ENCODE assay signal across 8 cellular contexts in the genomic region with DNA sequence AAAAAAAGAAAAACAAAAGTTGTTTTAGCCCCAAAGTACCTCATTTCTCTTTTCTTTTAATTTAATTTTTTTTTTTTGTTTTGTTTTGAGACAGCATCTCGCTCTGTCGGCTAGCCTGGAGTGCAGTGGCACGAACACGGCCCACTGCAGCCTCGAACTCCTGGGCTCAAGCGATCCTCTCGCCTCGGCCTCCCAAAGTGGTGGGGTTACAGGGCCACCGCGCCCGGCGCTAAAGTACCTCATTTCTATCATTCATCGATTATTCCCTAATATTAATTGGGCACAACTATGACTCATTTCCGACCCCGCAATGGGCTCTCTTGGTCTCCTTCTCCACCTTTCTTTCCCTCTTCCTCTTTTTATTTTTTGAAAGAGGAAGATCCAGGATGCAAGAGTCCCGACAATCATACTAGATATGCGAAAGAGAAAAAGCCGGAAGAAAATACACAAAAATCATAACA. TPM values are rescaled to one million over a fixed set of nuclear protein-coding genes. Genes with fewer than 3 reads are reported as not detected.
DNase-seq lines count a peak whose midpoint lies in the region; ATAC-seq and TF ChIP-seq lines count a peak whose summit lies in the region.

No MANE protein-coding gene starts in this region.

- no peak for ATAC-seq in naive thymus-derived CD4-positive, alpha-beta T cell
- ATAC-seq in aorta (ENCODE audit: low FRiP score), result no peak
- no peak for ATAC-seq in HG03045 (IDR thresholded peaks at IDR 0.05; ENCODE audit: unreplicated experiment)
- no peak for ATAC-seq in HG02610 (IDR thresholded peaks at IDR 0.05; ENCODE audit: unreplicated experiment)

- POLR2A ChIA-PET in CD4-positive, alpha-beta memory T cell (lab: Charles Lee; ENCODE audit: partially characterized antibody), result interaction anchor here (0.8 to 16.2 kb wide), 25 partner anchors 9 to 363 kb away, joined by 3 to 279 read pairs (median 8); a partner anchor contains a TSS
- POLR2A ChIA-PET in MCF 10A (lab: Yijun Ruan, JAX), result interaction anchor here (0.6 to 2.1 kb wide), 14 partner anchors 8 to 739 kb away, joined by 3 to 11 read pairs (median 4); a partner anchor contains a TSS
- POLR2A ChIA-PET in naive thymus-derived CD4-positive, alpha-beta T cell (lab: Charles Lee), result interaction anchor here (0.5 to 5.9 kb wide), 39 partner anchors 9 to 640 kb away, joined by 3 to 122 read pairs (median 4); a partner anchor contains a TSS

- H3K9me2 ChIP-seq in Loucy (replicated peaks; ENCODE audit: low read depth, low read length), result no peaks in the 10 kb centered on the region

- peak overlapping the region; percentile 94 for H3K9ac ChIP-seq in Loucy (ENCODE audit: low read depth, low read length, poor library complexity, severe bottlenecking)

- intact Hi-C loops in CD4-positive, alpha-beta memory T cell (cut with micrococcal nuclease), result loop anchor here (1.0 to 2.0 kb wide), 2 partner anchors 13 to 130 kb away; a partner anchor contains a TSS
- intact Hi-C loops in MCF 10A (cut with micrococcal nuclease) (no loop called here), aorta (cut with DNase I) (no loop called here)
- intact Hi-C loops in naive thymus-derived CD4-positive, alpha-beta T cell (cut with micrococcal nuclease), result loop anchor here (1.0 to 10.0 kb wide), 7 partner anchors 13 to 1198 kb away; a partner anchor contains a TSS

- H3K36me3 Mint-ChIP-seq in CD4-positive, alpha-beta memory T cell, result peaks cover 0 to 17% of the 10 kb centered on the region in 2 donors
- H3K36me3 Mint-ChIP-seq in MCF 10A (ENCODE audit: insufficient read depth, unreplicated experiment), result peaks cover 23% of the 10 kb centered on the region
- peaks cover 0 to 28% (median under 1%) of the 10 kb centered on the region in 5 donors for H3K36me3 Mint-ChIP-seq in naive thymus-derived CD4-positive, alpha-beta T cell

- no peaks in the 10 kb centered on the region for H3F3A ChIP-seq in Loucy (ENCODE audit: low read depth)

- H3K9me3 Mint-ChIP-seq in CD4-positive, alpha-beta memory T cell, result no peaks in the 10 kb centered on the region
- no peaks in the 10 kb centered on the region for H3K9me3 Mint-ChIP-seq in MCF 10A (ENCODE audit: unreplicated experiment)
- no peaks in the 10 kb centered on the region for H3K9me3 Mint-ChIP-seq in naive thymus-derived CD4-positive, alpha-beta T cell

- BruUV-seq in MCF 10A (replicated peaks; lab: Mats Ljungman, UMichigan), result TSS peak; percentile 58

- H3K4me3 ChIP-seq in CD4-positive, alpha-beta memory T cell (ENCODE audit: low read length in 2 of 2), result peak overlapping the region; percentile 64 to 78
- peak overlapping the region; percentile 82 for H3K4me3 ChIP-seq in Loucy (ENCODE audit: low read length, poor library complexity, severe bottlenecking)
- H3K4me3 ChIP-seq in naive thymus-derived CD4-positive, alpha-beta T cell (ENCODE audit: low read length), result peak overlapping the region; percentile 80
- H3K4me3 ChIP-seq in aorta (ENCODE audit: low read length in 2 of 2), result peak overlapping the region in 1 of 2 donors; percentile 49

- H4K20me1 ChIP-seq in Loucy (ENCODE audit: insufficient read depth, low read length, poor library complexity, severe bottlenecking), result peaks cover 9% of the 10 kb centered on the region

- peaks cover 49% of the 10 kb centered on the region for H3K4me1 ChIP-seq in CD4-positive, alpha-beta memory T cell (ENCODE audit: insufficient read depth, low read length)
- peaks cover 30% of the 10 kb centered on the region for H3K4me1 ChIP-seq in Loucy (ENCODE audit: insufficient read depth, low read length, poor library complexity, severe bottlenecking)
- H3K4me1 ChIP-seq in naive thymus-derived CD4-positive, alpha-beta T cell (ENCODE audit: control insufficient read depth in 2 of 2, insufficient read depth in 2 of 2, low read length in 2 of 2), result peaks cover 37 to 40% of the 10 kb centered on the region in 2 donors
- peaks cover 0 to 3% of the 10 kb centered on the region in 2 donors for H3K4me1 ChIP-seq in aorta (ENCODE audit: control insufficient read depth in 1 of 2, insufficient read depth in 2 of 2, low read length in 2 of 2)

- H3K27ac ChIP-seq in CD4-positive, alpha-beta memory T cell (ENCODE audit: low read depth, low read length), result peak overlapping the region; percentile 91
- peak overlapping the region; percentile 80 for H3K27ac ChIP-seq in naive thymus-derived CD4-positive, alpha-beta T cell (ENCODE audit: low read depth, low read length)
- no peak overlapping the region for H3K27ac ChIP-seq in aorta (ENCODE audit: low read depth in 1 of 2, low read length in 2 of 2)

- DNase-seq in CD4-positive, alpha-beta memory T cell, result no peak
- DNase-seq in MCF 10A (ENCODE audit: unreplicated experiment), result no peak
- peak in 1 of 9 donors; percentile 10 for DNase-seq in naive thymus-derived CD4-positive, alpha-beta T cell
- no peak for DNase-seq in aorta
- no peak for DNase-seq in NCI-H446 (lab: John Stamatoyannopoulos, UW)

- H3K4me3 Mint-ChIP-seq in CD4-positive, alpha-beta memory T cell, result peak overlapping the region; percentile 95 to 100 (median 98)
- H3K4me3 Mint-ChIP-seq in MCF 10A (ENCODE audit: unreplicated experiment), result peak overlapping the region; percentile 90
- peak overlapping the region; percentile 90 to 100 (median 96) for H3K4me3 Mint-ChIP-seq in naive thymus-derived CD4-positive, alpha-beta T cell

- peak overlapping the region; percentile 88 for H2AFZ ChIP-seq in Loucy (ENCODE audit: low read length)

- no peaks in the 10 kb centered on the region for H3K27me3 Mint-ChIP-seq in CD4-positive, alpha-beta memory T cell
- H3K27me3 Mint-ChIP-seq in MCF 10A (ENCODE audit: insufficient read depth, unreplicated experiment), result no peaks in the 10 kb centered on the region
- H3K27me3 Mint-ChIP-seq in naive thymus-derived CD4-positive, alpha-beta T cell, result peaks cover 0 to 6% (median 0%) of the 10 kb centered on the region in 5 donors

- no peaks in the 10 kb centered on the region for H3K36me3 ChIP-seq in CD4-positive, alpha-beta memory T cell (ENCODE audit: insufficient read depth, low read length)
- H3K36me3 ChIP-seq in Loucy (ENCODE audit: insufficient read depth, low read length) (no peaks in the 10 kb centered on the region; the same call in 1 of the 2 replicates), aorta (ENCODE audit: control insufficient read depth in 1 of 2, insufficient read depth in 2 of 2, low read length in 1 of 2) (no peaks in the 10 kb centered on the region)
- H3K36me3 ChIP-seq in naive thymus-derived CD4-positive, alpha-beta T cell (ENCODE audit: control insufficient read depth in 2 of 3, insufficient read depth in 3 of 3, low read length in 3 of 3), result peaks cover 0 to 8% (median 4%) of the 10 kb centered on the region in 3 experiments

- peak overlapping the region; percentile 96 for H3K4me2 ChIP-seq in Loucy (ENCODE audit: low read depth, low read length, poor library complexity, severe bottlenecking)

- H3K79me2 ChIP-seq in Loucy (ENCODE audit: insufficient read depth, low read length), result peaks cover 36% of the 10 kb centered on the region

- WGBS in aorta, 2 donors, result 50 to 53% methylated on average over 18 of the region's 18 CpGs

- no peak for TF ChIP-seq CTCF in Loucy (conservative IDR thresholded peaks at IDR 0.05; ENCODE audit: low read length)
- no peak for TF ChIP-seq CTCF in MCF 10A (IDR thresholded peaks at IDR 0.05; ENCODE audit: unreplicated experiment)

- peak overlapping the region; percentile 94 to 100 (median 99) for H3K27ac Mint-ChIP-seq in CD4-positive, alpha-beta memory T cell
- peak overlapping the region; percentile 99 for H3K27ac Mint-ChIP-seq in MCF 10A (ENCODE audit: low read depth, unreplicated experiment)
- H3K27ac Mint-ChIP-seq in naive thymus-derived CD4-positive, alpha-beta T cell, result peak overlapping the region; percentile 95 to 100 (median 99)

- peaks cover 33 to 50% (median 42%) of the 10 kb centered on the region in 4 donors for H3K4me1 Mint-ChIP-seq in CD4-positive, alpha-beta memory T cell
- H3K4me1 Mint-ChIP-seq in MCF 10A (ENCODE audit: insufficient read depth, unreplicated experiment), result peaks cover 36% of the 10 kb centered on the region
- peaks cover 34 to 48% (median 43%) of the 10 kb centered on the region in 7 donors for H3K4me1 Mint-ChIP-seq in naive thymus-derived CD4-positive, alpha-beta T cell

- no peaks in the 10 kb centered on the region for H3K9me3 ChIP-seq in CD4-positive, alpha-beta memory T cell (ENCODE audit: control insufficient read depth in 1 of 2, low read length in 2 of 2)
- H3K9me3 ChIP-seq in Loucy (ENCODE audit: insufficient read depth, low read depth, low read length), result no peaks in the 10 kb centered on the region
- H3K9me3 ChIP-seq in naive thymus-derived CD4-positive, alpha-beta T cell (ENCODE audit: control insufficient read depth in 2 of 3, low read length in 3 of 3), result no peaks in the 10 kb centered on the region
- no peaks in the 10 kb centered on the region for H3K9me3 ChIP-seq in aorta (ENCODE audit: control insufficient read depth, low read length)

- CTCF ChIA-PET in CD4-positive, alpha-beta memory T cell (lab: Charles Lee; ENCODE audit: partially characterized antibody), result interaction anchor here (0.6 to 1.7 kb wide), 12 partner anchors 8 to 91 kb away, joined by 3 to 9 read pairs (median 4); a partner anchor contains a TSS
- CTCF ChIA-PET in MCF 10A (lab: Yijun Ruan, JAX), result interaction anchor here (0.6 kb wide), 1 partner anchor 14 kb away, joined by 3 read pairs; no protein-coding TSS in a partner anchor
- CTCF ChIA-PET in naive thymus-derived CD4-positive, alpha-beta T cell (lab: Charles Lee), result interaction anchor here (0.6 to 3.7 kb wide), 9 partner anchors 14 to 1844 kb away, joined by 3 to 11 read pairs (median 3); a partner anchor contains a TSS

- H3K27me3 ChIP-seq in CD4-positive, alpha-beta memory T cell (ENCODE audit: insufficient read depth, low read length), result no peaks in the 10 kb centered on the region
- H3K27me3 ChIP-seq in Loucy (ENCODE audit: insufficient read depth, low read length, poor library complexity, severe bottlenecking), result no peaks in the 10 kb centered on the region
- no peaks in the 10 kb centered on the region for H3K27me3 ChIP-seq in naive thymus-derived CD4-positive, alpha-beta T cell (ENCODE audit: control insufficient read depth in 2 of 2, insufficient read depth in 2 of 2, low read length in 2 of 2)
- no peaks in the 10 kb centered on the region for H3K27me3 ChIP-seq in aorta (ENCODE audit: control insufficient read depth in 1 of 2, insufficient read depth in 2 of 2, low read length in 1 of 2)

RNA-seq across cellular contexts. Expression of a gene that starts 0.5 kb away (rescaled TPM):
- 100 to 1,000 TPM; 131 to 132 TPM for total RNA-seq in CD4-positive, alpha-beta memory T cell
- polyA plus RNA-seq in CD4-positive, alpha-beta memory T cell, result 100 to 1,000 TPM; 152 to 185 TPM
- total RNA-seq in MCF 10A (2022) (28.7 and 30.5 TPM in 2 replicates), aorta (10 to 100 TPM; 61.2 to 63.1 TPM)
- 100 to 1,000 TPM; 107 to 156 (median 137) TPM for total RNA-seq in naive thymus-derived CD4-positive, alpha-beta T cell
- polyA plus RNA-seq in naive thymus-derived CD4-positive, alpha-beta T cell, result 100 to 1,000 TPM; 137 to 205 TPM
- polyA plus RNA-seq in aorta, result 100 to 1,000 TPM; 105 to 141 TPM

RNA-seq across cellular contexts. Expression of a gene that starts 13.3 kb away (rescaled TPM):
- 10 to 100 TPM; 90.1 to 99.1 TPM for total RNA-seq in CD4-positive, alpha-beta memory T cell
- polyA plus RNA-seq in CD4-positive, alpha-beta memory T cell, result 100 to 1,000 TPM; 152 to 162 TPM
- total RNA-seq in MCF 10A (2022) (49.7 and 50.1 TPM in 2 replicates), aorta (10 to 100 TPM; 34.1 to 37.6 TPM)
- total RNA-seq in naive thymus-derived CD4-positive, alpha-beta T cell, result 10 to 100 TPM; 52.4 to 94.6 (median 70.6) TPM
- 100 to 1,000 TPM; 131 to 143 TPM for polyA plus RNA-seq in naive thymus-derived CD4-positive, alpha-beta T cell
- polyA plus RNA-seq in aorta, result 10 to 100 TPM; 20.0 to 63.2 TPM

RNA-seq across cellular contexts. Expression of a gene that starts 22.9 kb away (rescaled TPM):
- 100 to 1,000 TPM; 137 to 143 TPM for total RNA-seq in CD4-positive, alpha-beta memory T cell
- 10 to 100 TPM; 15.0 to 43.6 TPM for polyA plus RNA-seq in CD4-positive, alpha-beta memory T cell
- total RNA-seq in MCF 10A (2022), result 38.7 and 51.0 TPM in 2 replicates
- 100 to 1,000 TPM in 3 of 5 experiments, 10 to 100 TPM in 2; 78.9 to 133 (median 112) TPM for total RNA-seq in naive thymus-derived CD4-positive, alpha-beta T cell
- 10 to 100 TPM in 1 of 2 donors, 1 to 10 TPM in 1; 9.5 to 30.8 TPM for polyA plus RNA-seq in naive thymus-derived CD4-positive, alpha-beta T cell
- total RNA-seq in aorta, result 10 to 100 TPM; 40.5 to 48.8 TPM
- polyA plus RNA-seq in aorta, result 10 to 100 TPM; 11.8 to 22.5 TPM

RNA-seq across cellular contexts. Expression of a gene that starts 25.7 kb away (rescaled TPM):
- total RNA-seq in CD4-positive, alpha-beta memory T cell, result 10 to 100 TPM; 85.8 to 86.0 TPM
- 100 to 1,000 TPM in 1 of 2 donors, 10 to 100 TPM in 1; 83.3 to 152 TPM for polyA plus RNA-seq in CD4-positive, alpha-beta memory T cell
- total RNA-seq in MCF 10A (2022) (93.7 and 136 TPM in 2 replicates), aorta (10 to 100 TPM; 40.8 to 65.6 TPM)
- 100 to 1,000 TPM in 1 of 5 experiments, 10 to 100 TPM in 4; 31.0 to 168 (median 61.9) TPM for total RNA-seq in naive thymus-derived CD4-positive, alpha-beta T cell
- 10 to 100 TPM; 64.5 to 94.3 TPM for polyA plus RNA-seq in naive thymus-derived CD4-positive, alpha-beta T cell
- 100 to 1,000 TPM in 1 of 2 donors, 10 to 100 TPM in 1; 87.3 to 105 TPM for polyA plus RNA-seq in aorta

RNA-seq across cellular contexts. Expression of a gene that starts 27.2 kb away (rescaled TPM):
- 1 to 10 TPM; 1.4 to 2.3 TPM for total RNA-seq in CD4-positive, alpha-beta memory T cell
- polyA plus RNA-seq in CD4-positive, alpha-beta memory T cell, result under 1 TPM; 0.27 to 0.84 TPM
- total RNA-seq in MCF 10A (2022) (not detected in 2 replicates), aorta (1 to 10 TPM; 2.4 TPM)
- total RNA-seq in naive thymus-derived CD4-positive, alpha-beta T cell, result 10 to 100 TPM in 2 of 5 experiments, 1 to 10 TPM in 3; 2.5 to 17.1 (median 3.4) TPM
- 1 to 10 TPM; 1.2 to 2.3 TPM for polyA plus RNA-seq in naive thymus-derived CD4-positive, alpha-beta T cell
- 1 to 10 TPM in 1 of 2 donors, under 1 TPM in 1; 0.33 to 3.9 TPM for polyA plus RNA-seq in aorta

Comparison
In these comparisons a context has a peak if more than half of its experiments do, and no peak if none do; other contexts are left out.
1. H3K27ac ChIP-seq: peak in CD4-positive, alpha-beta memory T cell (single experiment) and naive thymus-derived CD4-positive, alpha-beta T cell (single experiment); none in aorta (0 of 2).
2. intact Hi-C loops: an anchor here in CD4-positive, alpha-beta memory T cell (1.0 to 2.0 kb wide) and naive thymus-derived CD4-positive, alpha-beta T cell (1.0 to 10.0 kb wide); none called in MCF 10A and aorta.
3. Peak in every context shown above with its lines, with median percentiles within 50 percentile points of each other: H3K27ac Mint-ChIP-seq and H3K4me3 Mint-ChIP-seq.